ENCODE assay signal across 9 cellular contexts in genomic region chr4:165096776-165097175, GRCh38. TPM values are rescaled to one million over a fixed set of nuclear protein-coding genes. Genes with fewer than 3 reads are reported as not detected.
DNase-seq lines count a peak whose midpoint lies in the region; ATAC-seq, FAIRE-seq and TF ChIP-seq lines count a peak whose summit lies in the region.
"Had no signal": no experiment of that assay in that cellular context is flagged by ENCODE, and none has a peak within 500 bp of the region (broad histone marks: within the 10 kb centered on the region; RNA-seq: fewer than 3 reads in every experiment).

No MANE protein-coding gene starts in this region.

- no peak for TF ChIP-seq EP300 in upper lobe of left lung (IDR thresholded peaks at IDR 0.05)

- peak; percentile 65 to 72 for TF ChIP-seq CTCF in GM23338 (conservative IDR thresholded peaks at IDR 0.05; ENCODE audit: low read depth in 2 of 2)
- TF ChIP-seq CTCF in upper lobe of left lung (IDR thresholded peaks at IDR 0.05): peak in 2 of 6 experiments; percentile 15 to 22

- no peak overlapping the region for H3K4me3 Mint-ChIP-seq in GM23338

- peaks cover 18% of the 10 kb centered on the region for H3K36me3 Mint-ChIP-seq in GM23338 (ENCODE audit: low read depth)

- H3K9me3 ChIP-seq in upper lobe of left lung: no peaks in the 10 kb centered on the region

- peak; percentile 58 for FAIRE-seq in TTC549 (lab: Jason Lieb, UNC)

- H2AFZ ChIP-seq in GM23338: no peak overlapping the region

- ATAC-seq in GM23338 (peak; percentile 72), left colon (peak; percentile 38), upper lobe of left lung (ENCODE audit: low FRiP score in 2 of 2) (no peak), HG02588 (IDR thresholded peaks at IDR 0.05; ENCODE audit: unreplicated experiment) (no peak), GM18861 (IDR thresholded peaks at IDR 0.05; ENCODE audit: unreplicated experiment) (no peak)

- H3K9me2 ChIP-seq in GM23338 (ENCODE audit: insufficient read depth): no peaks in the 10 kb centered on the region

- no peaks in the 10 kb centered on the region for H3K4me1 ChIP-seq in GM23338 (ENCODE audit: insufficient read depth)
- H3K4me1 ChIP-seq in upper lobe of left lung: no peaks in the 10 kb centered on the region

- intact Hi-C loops in left colon (cut with DNase I, micrococcal nuclease): no loop called here

- H3K36me3 ChIP-seq in GM23338 (ENCODE audit: insufficient read depth) (no peaks in the 10 kb centered on the region; the same call in 1 of the 2 replicates), upper lobe of left lung (peaks cover 13 to 69% (median 33%) of the 10 kb centered on the region in 4 donors)

- 80 to 89% methylated on average over 2 of the region's 2 CpGs for WGBS in upper lobe of left lung, 2 donors

- no peak overlapping the region for H3K27ac ChIP-seq in GM23338 (ENCODE audit: low read depth)
- no peak overlapping the region for H3K27ac ChIP-seq in upper lobe of left lung

- no peak for TF ChIP-seq POLR2A in upper lobe of left lung (IDR thresholded peaks at IDR 0.05)

- H3K79me2 ChIP-seq in GM23338 (replicated peaks; ENCODE audit: insufficient read depth): no peaks in the 10 kb centered on the region

- H3K9me3 Mint-ChIP-seq in GM23338: no peaks in the 10 kb centered on the region

- peak; percentile 47 for DNase-seq in DMS114 treated with DMSO at 0.1 percent for 48 hours (lab: John Stamatoyannopoulos, UW; ENCODE audit: unreplicated experiment)
- DNase-seq in GM23338 (ENCODE audit: low spot score): peak; percentile 56
- DNase-seq in left colon: no peak
- no peak for DNase-seq in upper lobe of left lung
- no peak for DNase-seq in HK-2 (ENCODE audit: unreplicated experiment)

- H3K27me3 ChIP-seq in GM23338 (ENCODE audit: insufficient read depth) (no peaks in the 10 kb centered on the region), upper lobe of left lung (no peaks in the 10 kb centered on the region)

- peaks cover 1% of the 10 kb centered on the region for H3K27me3 Mint-ChIP-seq in GM23338 (ENCODE audit: insufficient read depth, low read depth, poor library complexity)

- H3K4me3 ChIP-seq in GM23338 (no peak overlapping the region), upper lobe of left lung (no peak overlapping the region)

- 0 out of 2 replicates have a peak, but pooled peaks cover 7% of the 10 kb centered on the region for H4K20me1 ChIP-seq in GM23338 (replicated peaks; ENCODE audit: insufficient read depth)

- no peaks in the 10 kb centered on the region for H3F3A ChIP-seq in GM23338 (replicated peaks; ENCODE audit: low read depth)

- H3K27ac Mint-ChIP-seq in GM23338: 0 out of 2 replicates have a peak overlapping the region, but pooled peaks have one; percentile 74

- H3K4me2 ChIP-seq in GM23338: no peak overlapping the region

- no peaks in the 10 kb centered on the region for H3K4me1 Mint-ChIP-seq in GM23338

TF ChIP-seq in GM23338, 12 proteins besides CTCF, POLR2A, EP300 and RAD21 (continues in another document):
- TF ChIP-seq REST (IDR thresholded peaks at IDR 0.05; ENCODE audit: unreplicated experiment) (no peak), EZH2phosphoT487 (IDR thresholded peaks at IDR 0.05; ENCODE audit: unreplicated experiment) (no peak), ZNF331 (CRISPR knock-in tag; IDR thresholded peaks at IDR 0.05; ENCODE audit: low read depth) (no peak), POLR2AphosphoS5 (IDR thresholded peaks at IDR 0.05; ENCODE audit: low read depth) (no peak), CREB1 (CRISPR knock-in tag; IDR thresholded peaks at IDR 0.05; ENCODE audit: low read depth) (no peak)
- TF ChIP-seq, protein P1, sequence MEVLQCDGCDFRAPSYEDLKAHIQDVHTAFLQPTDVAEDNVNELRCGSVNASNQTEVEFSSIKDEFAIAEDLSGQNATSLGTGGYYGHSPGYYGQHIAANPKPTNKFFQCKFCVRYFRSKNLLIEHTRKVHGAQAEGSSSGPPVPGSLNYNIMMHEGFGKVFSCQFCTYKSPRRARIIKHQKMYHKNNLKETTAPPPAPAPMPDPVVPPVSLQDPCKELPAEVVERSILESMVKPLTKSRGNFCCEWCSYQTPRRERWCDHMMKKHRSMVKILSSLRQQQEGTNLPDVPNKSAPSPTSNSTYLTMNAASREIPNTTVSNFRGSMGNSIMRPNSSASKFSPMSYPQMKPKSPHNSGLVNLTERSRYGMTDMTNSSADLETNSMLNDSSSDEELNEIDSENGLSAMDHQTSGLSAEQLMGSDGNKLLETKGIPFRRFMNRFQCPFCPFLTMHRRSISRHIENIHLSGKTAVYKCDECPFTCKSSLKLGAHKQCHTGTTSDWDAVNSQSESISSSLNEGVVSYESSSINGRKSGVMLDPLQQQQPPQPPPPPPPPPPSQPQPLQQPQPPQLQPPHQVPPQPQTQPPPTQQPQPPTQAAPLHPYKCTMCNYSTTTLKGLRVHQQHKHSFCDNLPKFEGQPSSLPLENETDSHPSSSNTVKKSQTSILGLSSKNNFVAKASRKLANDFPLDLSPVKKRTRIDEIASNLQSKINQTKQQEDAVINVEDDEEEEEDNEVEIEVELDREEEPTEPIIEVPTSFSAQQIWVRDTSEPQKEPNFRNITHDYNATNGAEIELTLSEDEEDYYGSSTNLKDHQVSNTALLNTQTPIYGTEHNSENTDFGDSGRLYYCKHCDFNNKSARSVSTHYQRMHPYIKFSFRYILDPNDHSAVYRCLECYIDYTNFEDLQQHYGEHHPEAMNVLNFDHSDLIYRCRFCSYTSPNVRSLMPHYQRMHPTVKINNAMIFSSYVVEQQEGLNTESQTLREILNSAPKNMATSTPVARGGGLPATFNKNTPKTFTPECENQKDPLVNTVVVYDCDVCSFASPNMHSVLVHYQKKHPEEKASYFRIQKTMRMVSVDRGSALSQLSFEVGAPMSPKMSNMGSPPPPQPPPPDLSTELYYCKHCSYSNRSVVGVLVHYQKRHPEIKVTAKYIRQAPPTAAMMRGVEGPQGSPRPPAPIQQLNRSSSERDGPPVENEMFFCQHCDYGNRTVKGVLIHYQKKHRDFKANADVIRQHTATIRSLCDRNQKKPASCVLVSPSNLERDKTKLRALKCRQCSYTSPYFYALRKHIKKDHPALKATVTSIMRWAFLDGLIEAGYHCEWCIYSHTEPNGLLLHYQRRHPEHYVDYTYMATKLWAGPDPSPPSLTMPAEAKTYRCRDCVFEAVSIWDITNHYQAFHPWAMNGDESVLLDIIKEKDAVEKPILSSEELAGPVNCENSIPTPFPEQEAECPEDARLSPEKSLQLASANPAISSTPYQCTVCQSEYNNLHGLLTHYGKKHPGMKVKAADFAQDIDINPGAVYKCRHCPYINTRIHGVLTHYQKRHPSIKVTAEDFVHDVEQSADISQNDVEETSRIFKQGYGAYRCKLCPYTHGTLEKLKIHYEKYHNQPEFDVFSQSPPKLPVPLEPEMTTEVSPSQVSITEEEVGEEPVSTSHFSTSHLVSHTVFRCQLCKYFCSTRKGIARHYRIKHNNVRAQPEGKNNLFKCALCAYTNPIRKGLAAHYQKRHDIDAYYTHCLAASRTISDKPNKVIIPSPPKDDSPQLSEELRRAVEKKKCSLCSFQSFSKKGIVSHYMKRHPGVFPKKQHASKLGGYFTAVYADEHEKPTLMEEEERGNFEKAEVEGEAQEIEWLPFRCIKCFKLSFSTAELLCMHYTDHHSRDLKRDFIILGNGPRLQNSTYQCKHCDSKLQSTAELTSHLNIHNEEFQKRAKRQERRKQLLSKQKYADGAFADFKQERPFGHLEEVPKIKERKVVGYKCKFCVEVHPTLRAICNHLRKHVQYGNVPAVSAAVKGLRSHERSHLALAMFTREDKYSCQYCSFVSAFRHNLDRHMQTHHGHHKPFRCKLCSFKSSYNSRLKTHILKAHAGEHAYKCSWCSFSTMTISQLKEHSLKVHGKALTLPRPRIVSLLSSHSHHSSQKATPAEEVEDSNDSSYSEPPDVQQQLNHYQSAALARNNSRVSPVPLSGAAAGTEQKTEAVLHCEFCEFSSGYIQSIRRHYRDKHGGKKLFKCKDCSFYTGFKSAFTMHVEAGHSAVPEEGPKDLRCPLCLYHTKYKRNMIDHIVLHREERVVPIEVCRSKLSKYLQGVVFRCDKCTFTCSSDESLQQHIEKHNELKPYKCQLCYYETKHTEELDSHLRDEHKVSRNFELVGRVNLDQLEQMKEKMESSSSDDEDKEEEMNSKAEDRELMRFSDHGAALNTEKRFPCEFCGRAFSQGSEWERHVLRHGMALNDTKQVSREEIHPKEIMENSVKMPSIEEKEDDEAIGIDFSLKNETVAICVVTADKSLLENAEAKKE (CRISPR knock-in tag; IDR thresholded peaks at IDR 0.05): no peak

RNA-seq across cellular contexts. Expression of gene TMEM192, which starts 15.9 kb away (rescaled TPM):
- 9.8 and 10.8 TPM in 2 replicates for total RNA-seq in GM23338 (2014; rRNA removed; shearing (Covaris generic))
- 6.9 TPM in 2 replicates for polyA plus RNA-seq in GM23338 (2016; fragmentation: Nextera tagmentation; extraction: Ambion mirVana)
- total RNA-seq in left colon: 10 to 100 TPM; 19.4 TPM
- 10 to 100 TPM in 4 of 6 donors, 1 to 10 TPM in 2; 6.2 to 20.7 (median 14.9) TPM for total RNA-seq in upper lobe of left lung

RNA-seq across cellular contexts. Expression of gene TRIM75, which starts 43.1 kb away (rescaled TPM):
- total RNA-seq in GM23338 (2014; rRNA removed; shearing (Covaris generic)): not detected in 2 replicates
- not detected in 2 replicates for polyA plus RNA-seq in GM23338 (2016; fragmentation: Nextera tagmentation; extraction: Ambion mirVana)
- not detected for total RNA-seq in left colon
- total RNA-seq in upper lobe of left lung: not detected
- total RNA-seq: T-helper 1 cell treated with Interleukin-12 subunit alpha and Interleukin-12 subunit beta and Interleukin-4 antibody, amounts not matched to agents 30 ng/mL and 1 ng/mL, for 36 hours had no signal

Comparison
In these comparisons a context has a peak if more than half of its experiments do, and no peak if none do; other contexts are left out.
1. DNase-seq: peak in DMS114 treated with DMSO at 0.1 percent for 48 hours (single experiment) and GM23338 (single experiment); none in left colon (0 of 2), upper lobe of left lung (0 of 2) and HK-2 (single experiment).
2. ATAC-seq: peak in GM23338 (single experiment) and left colon (single experiment); none in upper lobe of left lung (0 of 2), HG02588 (single experiment) and GM18861 (single experiment).